ENCODE assay signal across 8 cellular contexts in genomic region chr15:63600001-63600645, GRCh38. TPM values are rescaled to one million over a fixed set of nuclear protein-coding genes. Genes with fewer than 3 reads are reported as not detected.
DNase-seq lines count a peak whose midpoint lies in the region; ATAC-seq and TF ChIP-seq lines count a peak whose summit lies in the region.

No MANE protein-coding gene starts in this region.

- CTCF ChIA-PET in activated CD4-positive, alpha-beta memory T cell treated with anti-CD3 and anti-CD28 coated beads, Interleukin-2, amount 10 ng/mL, durations not matched to agents 7 days and 5 days (lab: Charles Lee): interaction anchor here (0.8 to 4.5 kb wide), 16 partner anchors 10 to 494 kb away, joined by 3 to 32 read pairs (median 4); partner anchors contain the start of genes CIAO2A and USP3

- intact Hi-C loops in head of caudate nucleus (cut with DNase I): loop anchor here (2.0 to 10.0 kb wide), 2 partner anchors 95 to 555 kb away; partner anchors contain the start of genes SNX22 and USP3

- H3K4me3 ChIP-seq in GM12864 (ENCODE audit: low read depth, low read length): peak overlapping the region; percentile 71

- H3K27ac Mint-ChIP-seq in activated CD4-positive, alpha-beta memory T cell treated with anti-CD3 and anti-CD28 coated beads, Interleukin-2, amount 10 ng/mL, durations not matched to agents 7 days and 5 days: peak overlapping the region; percentile 66

- ATAC-seq in HG03103 (IDR thresholded peaks at IDR 0.05; ENCODE audit: low read depth, unreplicated experiment): peak; percentile 5
- ATAC-seq in GM18870 (IDR thresholded peaks at IDR 0.05; ENCODE audit: unreplicated experiment): no peak
- ATAC-seq in GM18517 (IDR thresholded peaks at IDR 0.05; ENCODE audit: unreplicated experiment): no peak

- POLR2A ChIA-PET in activated CD4-positive, alpha-beta memory T cell treated with anti-CD3 and anti-CD28 coated beads, Interleukin-2, amount 10 ng/mL, durations not matched to agents 7 days and 5 days (lab: Charles Lee): interaction anchor here (0.6 to 4.3 kb wide), 19 partner anchors 10 to 563 kb away, joined by 3 to 54 read pairs (median 5); partner anchors contain the start of genes CIAO2A, HERC1, PPIB and USP3

- H3K9me3 Mint-ChIP-seq in activated CD4-positive, alpha-beta memory T cell treated with anti-CD3 and anti-CD28 coated beads, Interleukin-2, amount 10 ng/mL, durations not matched to agents 7 days and 5 days: no peaks in the 10 kb centered on the region

- peaks cover 56% of the 10 kb centered on the region for H3K4me1 Mint-ChIP-seq in activated CD4-positive, alpha-beta memory T cell treated with anti-CD3 and anti-CD28 coated beads, Interleukin-2, amount 10 ng/mL, durations not matched to agents 7 days and 5 days

- H3K4me3 Mint-ChIP-seq in activated CD4-positive, alpha-beta memory T cell treated with anti-CD3 and anti-CD28 coated beads, Interleukin-2, amount 10 ng/mL, durations not matched to agents 7 days and 5 days: peak overlapping the region; percentile 77

- H3K27me3 Mint-ChIP-seq in activated CD4-positive, alpha-beta memory T cell treated with anti-CD3 and anti-CD28 coated beads, Interleukin-2, amount 10 ng/mL, durations not matched to agents 7 days and 5 days: no peaks in the 10 kb centered on the region

- TF ChIP-seq CTCF in GM12864 (IDR thresholded peaks at IDR 0.05; ENCODE audit: low read depth, low read length, missing control alignments): no peak

- DNase-seq in GM12864 (ENCODE audit: low read depth) (no peak), head of caudate nucleus (peak in 22 of 42 donors; percentile 21 to 67 (median 44)), pons (ENCODE audit: low spot score) (peak; percentile 49), NCI-H446 treated with DMSO at 0.1 percent for 48 hours (lab: John Stamatoyannopoulos, UW) (no peak)
- DNase-seq in activated CD4-positive, alpha-beta memory T cell treated with anti-CD3 and anti-CD28 coated beads, Interleukin-2, amount 10 ng/mL, durations not matched to agents 7 days and 5 days: peak; percentile 34

- H3K36me3 Mint-ChIP-seq in activated CD4-positive, alpha-beta memory T cell treated with anti-CD3 and anti-CD28 coated beads, Interleukin-2, amount 10 ng/mL, durations not matched to agents 7 days and 5 days (ENCODE audit: low read depth): peaks cover 2% of the 10 kb centered on the region

RNA-seq across cellular contexts. Expression of gene FBXL22, which starts 2.9 kb away (rescaled TPM):
- total RNA-seq in activated CD4-positive, alpha-beta memory T cell treated with anti-CD3 and anti-CD28 coated beads, Interleukin-2, amount 10 ng/mL, durations not matched to agents 7 days and 5 days: 1 to 10 TPM in 1 of 2 experiments, under 1 TPM in 1; 0.28 to 1.0 TPM

Comparison
In these comparisons a context has a peak if more than half of its experiments do, and no peak if none do; other contexts are left out.
1. DNase-seq: peak in activated CD4-positive, alpha-beta memory T cell treated with anti-CD3 and anti-CD28 coated beads, Interleukin-2, amount 10 ng/mL, durations not matched to agents 7 days and 5 days (single experiment), head of caudate nucleus (22 of 42) and pons (single experiment); none in GM12864 (single experiment) and NCI-H446 treated with DMSO at 0.1 percent for 48 hours (single experiment).